In genomic region chrX:134566506-134566905, GRCh38 we compare ENCODE assay signal across 28 cellular contexts.
"Had no signal": no experiment of that assay in that cellular context is flagged by ENCODE, and none has a peak within 500 bp of the region (broad histone marks: within the 10 kb centered on the region; RNA-seq: fewer than 3 reads in every experiment).

No MANE protein-coding gene starts in this region.

- H3K27me3 ChIP-seq: brain microvascular endothelial cell, foreskin keratinocyte, gastrocnemius medialis had no signal

- FAIRE-seq: bronchial epithelial cell, colon, endometrium had no signal

- ATAC-seq: activated CD4-positive, CD25-positive, alpha-beta regulatory T cell treated with anti-CD3 and anti-CD28 coated beads, Interleukin-2, amount 50 U/mL, for 24 hours; activated CD8-positive, alpha-beta memory T cell treated with anti-CD3 and anti-CD28 coated beads, Interleukin-2, amount 10 ng/mL, durations not matched to agents 7 days and 5 days; activated CD8-positive, alpha-beta T cell treated with anti-CD3 and anti-CD28 coated beads, Interleukin-2, amount 10 ng/mL, durations not matched to agents 7 days and 5 days; esophagus mucosa; foreskin keratinocyte; gastrocnemius medialis; heart left ventricle; T-helper 17 cell had no signal

- H3K4me3 ChIP-seq: gastrocnemius medialis, heart left ventricle had no signal

- H3K27ac ChIP-seq: brain microvascular endothelial cell, foreskin keratinocyte, gastrocnemius medialis, heart left ventricle, WERI-Rb-1 had no signal

- H3K9me3 ChIP-seq: gastrocnemius medialis, heart left ventricle had no signal

- DNase-seq: activated B cell treated with CpG ODN at 0.5 μM for 24 hours; activated CD4-positive, alpha-beta memory T cell treated with anti-CD3 and anti-CD28 coated beads for 36 hours; activated CD4-positive, alpha-beta T cell treated with anti-CD3 and anti-CD28 coated beads, Interleukin-2, amount 10 ng/mL, durations not matched to agents 24 days and 14 days; activated CD8-positive, alpha-beta memory T cell treated with anti-CD3 and anti-CD28 coated beads, Interleukin-2, amount 10 ng/mL, durations not matched to agents 7 days and 5 days; activated CD8-positive, alpha-beta memory T cell treated with anti-CD3 and anti-CD28 coated beads, Interleukin-2, amount 50 U/mL, for 4 hours; activated CD8-positive, alpha-beta T cell treated with anti-CD3 and anti-CD28 coated beads, Interleukin-2, amount 10 ng/mL, durations not matched to agents 7 days and 5 days; activated effector memory CD4-positive, alpha-beta T cell treated with anti-CD3 and anti-CD28 coated beads, Interleukin-2, amount 50 U/mL, for 16 hours; activated naive CD4-positive, alpha-beta T cell treated with anti-CD3 and anti-CD28 coated beads, Interleukin-2, amount 50 U/mL, for 16 hours; activated T-cell treated with anti-CD3 and anti-CD28 coated beads, Interleukin-2, amount 50 U/mL, for 1 hour; activated T-cell treated with anti-CD3 and anti-CD28 coated beads, Interleukin-2, amount 50 U/mL, for 48 hours; amniotic stem cell; anterior cingulate cortex; brain microvascular endothelial cell; cortex of kidney; effector CD8-positive, alpha-beta T cell; foreskin keratinocyte; gastrocnemius medialis; glutamatergic neuron; heart left ventricle; T-helper 1 cell; T-helper 17 cell; T1000; WERI-Rb-1 had no signal

- H3K4me1 ChIP-seq: foreskin keratinocyte had no signal

- H3K36me3 ChIP-seq: brain microvascular endothelial cell, gastrocnemius medialis, heart left ventricle, WERI-Rb-1 had no signal
